Comparison of ENCODE assay signal across 26 cellular contexts in genomic region chr14:56995010-56995409, GRCh38.
DNase-seq lines count a peak whose midpoint lies in the region; ATAC-seq, FAIRE-seq and TF ChIP-seq lines count a peak whose summit lies in the region.
"Had no signal": no experiment of that assay in that cellular context is flagged by ENCODE, and none has a peak within 500 bp of the region (broad histone marks: within the 10 kb centered on the region; RNA-seq: fewer than 3 reads in every experiment).

No MANE protein-coding gene starts in this region.

- no peak overlapping the region for H3K27ac ChIP-seq in hepatocyte
- H3K27ac ChIP-seq in A673 (ENCODE audit: low read depth, low read length, poor library complexity, severe bottlenecking) = no peak overlapping the region
- H3K27ac ChIP-seq: BLaER1, Peyer's patch, SJCRH30 had no signal

- BruUV-seq in A673 (replicated peaks; lab: Mats Ljungman, UMichigan) = no TSS peak

- DNase-seq in COLO668 (lab: John Stamatoyannopoulos, UW; ENCODE audit: unreplicated experiment) (peak; percentile 15), HTR-8/SVneo (ENCODE audit: insufficient read length, low spot score) (no peak), adipocyte (ENCODE audit: low read depth) (peak; percentile 0), hepatocyte (ENCODE audit: low spot score) (peak; percentile 5), foreskin fibroblast (no peak), ureter (ENCODE audit: low spot score) (no peak), A673 (ENCODE audit: low spot score) (no peak)
- DNase-seq: ACHN; CD4-positive, alpha-beta memory T cell; H7; HFFc6; IMR-90; Karpas-422; NCI-H1048; NCI-H1417 treated with DMSO at 0.1 percent for 48 hours; NCI-H187; NCI-H510A; NCI-H748 treated with DMSO at 0.1 percent for 48 hours; Peyer's patch; SJCRH30; T-helper 1 cell had no signal

- no peak for ATAC-seq in HG03175 (IDR thresholded peaks at IDR 0.05; ENCODE audit: unreplicated experiment)

- no peaks in the 10 kb centered on the region for H3K9me2 ChIP-seq in hepatocyte (replicated peaks; ENCODE audit: insufficient read depth)

- H3K4me2 ChIP-seq in hepatocyte = no peak overlapping the region
- H3K4me2 ChIP-seq: BLaER1 had no signal

- 76% methylated on average over 2 of the region's 2 CpGs for WGBS in hepatocyte (ENCODE audit: low lambda C conversion rate, missing lambda C conversion rate)

- intact Hi-C loops in A673 (cut with micrococcal nuclease; ENCODE audit: unreplicated experiment) = no loop called here

- peak; percentile 73 for FAIRE-seq in HTR-8/SVneo (lab: Jason Lieb, UNC)
- FAIRE-seq: G401.6, GM12892, GM19239 had no signal

- CTCF ChIA-PET in A673 (lab: Charles Lee) = no interaction called here

- no peaks in the 10 kb centered on the region for H3K36me3 ChIP-seq in adipocyte (ENCODE audit: control insufficient read depth, insufficient read depth, low read length, severe bottlenecking)
- H3K36me3 ChIP-seq in hepatocyte (replicated peaks; ENCODE audit: insufficient read depth, low read depth) = no peaks in the 10 kb centered on the region
- H3K36me3 ChIP-seq in A673 (ENCODE audit: insufficient read depth, low read length, poor library complexity, severe bottlenecking) = no peaks in the 10 kb centered on the region
- H3K36me3 ChIP-seq: BLaER1, Peyer's patch, SJCRH30 had no signal

- TF ChIP-seq CTCF in hepatocyte (IDR thresholded peaks at IDR 0.05; ENCODE audit: poor library complexity) (no peak), foreskin fibroblast (IDR thresholded peaks at IDR 0.05; ENCODE audit: low read depth, low read length) (no peak), A673 (conservative IDR thresholded peaks at IDR 0.05; ENCODE audit: low read depth, low read length) (no peak)

- H3K9me3 ChIP-seq in adipocyte (ENCODE audit: control insufficient read depth, low read length) (no peaks in the 10 kb centered on the region), hepatocyte (ENCODE audit: low read depth) (no peaks in the 10 kb centered on the region), A673 (ENCODE audit: low read depth, low read length, poor library complexity, severe bottlenecking) (no peaks in the 10 kb centered on the region)
- H3K9me3 ChIP-seq: Peyer's patch, SJCRH30 had no signal

- H3K27me3 ChIP-seq in adipocyte (replicated peaks; ENCODE audit: control insufficient read depth, insufficient read depth, low read length) = no peaks in the 10 kb centered on the region
- H3K27me3 ChIP-seq in hepatocyte = peaks cover 4% of the 10 kb centered on the region
- no peaks in the 10 kb centered on the region for H3K27me3 ChIP-seq in A673 (replicated peaks; ENCODE audit: insufficient read depth, low read depth, low read length, poor library complexity)
- H3K27me3 ChIP-seq: BLaER1, Peyer's patch, SJCRH30 had no signal

- POLR2A ChIA-PET in A673 (lab: Charles Lee; ENCODE audit: low non-redundant PET) = no interaction called here

- H3K4me1 ChIP-seq in adipocyte (ENCODE audit: control insufficient read depth, insufficient read depth, low read length) (no peaks in the 10 kb centered on the region), hepatocyte (ENCODE audit: insufficient read depth) (no peaks in the 10 kb centered on the region), A673 (ENCODE audit: insufficient read depth, low read length, poor library complexity, severe bottlenecking) (peaks cover 27% of the 10 kb centered on the region)
- H3K4me1 ChIP-seq: BLaER1, Peyer's patch, SJCRH30 had no signal

- H3K79me2 ChIP-seq in hepatocyte = no peaks in the 10 kb centered on the region

- H3K9ac ChIP-seq in adipocyte (ENCODE audit: low read length) = no peak overlapping the region
- H3K9ac ChIP-seq: BLaER1 had no signal

- H4K20me1 ChIP-seq in hepatocyte (ENCODE audit: insufficient read depth, poor library complexity, severe bottlenecking) = no peaks in the 10 kb centered on the region
- H4K20me1 ChIP-seq: BLaER1 had no signal

- H3K4me3 ChIP-seq in adipocyte (ENCODE audit: low read length) (no peak overlapping the region), hepatocyte (no peak overlapping the region), foreskin fibroblast (ENCODE audit: low read depth in 1 of 2, low read length in 2 of 2) (no peak overlapping the region), A673 (ENCODE audit: low read depth, low read length, poor library complexity, severe bottlenecking) (no peak overlapping the region)
- H3K4me3 ChIP-seq: BLaER1, Peyer's patch, SJCRH30 had no signal

- no peak overlapping the region for H2AFZ ChIP-seq in hepatocyte

Comparison
In these comparisons a context has a peak if more than half of its experiments do, and no peak if none do; other contexts are left out.
1. DNase-seq: peak in COLO668 (single experiment), adipocyte (single experiment) and hepatocyte (single experiment); none in HTR-8/SVneo (single experiment), foreskin fibroblast (0 of 2), ureter (single experiment) and A673 (single experiment).